In the genomic region with DNA sequence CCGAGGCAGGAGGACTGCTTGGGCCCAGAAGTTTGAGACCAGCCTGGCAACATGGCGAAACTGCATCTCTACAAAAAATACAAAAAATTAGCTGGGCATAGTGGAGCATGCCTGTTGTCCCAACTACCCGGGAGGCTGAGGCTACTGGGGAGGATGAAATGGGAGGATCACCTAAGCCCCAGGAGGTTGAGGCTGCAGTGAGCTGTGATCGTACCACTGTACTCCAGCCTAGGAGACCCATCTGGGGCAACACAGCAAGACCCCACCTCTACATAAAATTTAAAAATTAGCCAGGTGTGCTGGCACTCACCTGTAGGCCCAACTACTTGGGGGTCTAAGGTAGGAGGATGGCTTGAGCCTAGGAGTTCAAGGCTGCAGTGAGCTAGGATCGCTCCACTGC, we compare ENCODE assay signal across 1 cellular context.
TF ChIP-seq lines count a peak whose summit lies in the region.

No MANE protein-coding gene starts in this region.

TF ChIP-seq in H1, 55 proteins besides CTCF, POLR2A, EP300 and RAD21:
- TF ChIP-seq ATF2 (IDR thresholded peaks at IDR 0.05; ENCODE audit: low read length) = no peak
- TF ChIP-seq BACH1 (IDR thresholded peaks at IDR 0.05; ENCODE audit: low read length) = no peak
